In genomic region chr1:234735476-234735875, GRCh38 we compare ENCODE assay signal across 26 cellular contexts.
DNase-seq lines count a peak whose midpoint lies in the region; ATAC-seq and TF ChIP-seq lines count a peak whose summit lies in the region.
"Had no signal": no experiment of that assay in that cellular context is flagged by ENCODE, and none has a peak within 500 bp of the region (broad histone marks: within the 10 kb centered on the region; RNA-seq: fewer than 3 reads in every experiment).

No MANE protein-coding gene starts in this region.

- no peak overlapping the region for H4K5ac ChIP-seq in mesendoderm (ENCODE audit: low read length)

- POLR2A ChIA-PET in Caco-2 (lab: Charles Lee): no interaction called here

- H3K9ac ChIP-seq in mesenchymal stem cell (ENCODE audit: low read length): no peak overlapping the region
- no peak overlapping the region for H3K9ac ChIP-seq in mesendoderm (ENCODE audit: low read length)

- H3K27me3 ChIP-seq in Caco-2 (replicated peaks; ENCODE audit: control insufficient read depth, insufficient read depth, low read length) (no peaks in the 10 kb centered on the region), mesenchymal stem cell (ENCODE audit: control insufficient read depth in 1 of 2, insufficient read depth in 1 of 2, low read length in 2 of 2) (no peaks in the 10 kb centered on the region), sigmoid colon (no peaks in the 10 kb centered on the region), mesendoderm (ENCODE audit: insufficient read depth, low read length, poor library complexity) (no peaks in the 10 kb centered on the region)
- H3K27me3 ChIP-seq: foreskin keratinocyte, heart right ventricle, neutrophil, stomach, tibial nerve had no signal

- H3K14ac ChIP-seq in mesenchymal stem cell (ENCODE audit: low read length in 2 of 2): no peak overlapping the region

- no TSS peak for BruUV-seq in Caco-2 (replicated peaks; lab: Mats Ljungman, UMichigan)

- H3K4me2 ChIP-seq in mesenchymal stem cell (ENCODE audit: low read length, poor library complexity, severe bottlenecking) (no peak overlapping the region), mesendoderm (ENCODE audit: low read length) (no peak overlapping the region)

- H2AFZ ChIP-seq in mesenchymal stem cell (ENCODE audit: low read depth, low read length): no peak overlapping the region

- intact Hi-C loops in Caco-2 (cut with micrococcal nuclease; ENCODE audit: unreplicated experiment) (no loop called here), sigmoid colon (cut with DNase I) (no loop called here)

- H3K27ac ChIP-seq in mesenchymal stem cell (ENCODE audit: low read length, poor library complexity, severe bottlenecking) (no peak overlapping the region), sigmoid colon (no peak overlapping the region), mesendoderm (ENCODE audit: low read depth, low read length) (no peak overlapping the region)
- H3K27ac ChIP-seq: coronary artery, foreskin keratinocyte, heart right ventricle, lower lobe of right lung, neutrophil, stomach, tibial nerve had no signal

- TF ChIP-seq EP300 in sigmoid colon (IDR thresholded peaks at IDR 0.05): no peak

- H3K79me1 ChIP-seq in mesenchymal stem cell (replicated peaks; ENCODE audit: low read length, poor library complexity, severe bottlenecking) (no peaks in the 10 kb centered on the region), mesendoderm (ENCODE audit: low read length) (no peaks in the 10 kb centered on the region)

- no peaks in the 10 kb centered on the region for H3K9me3 Mint-ChIP-seq in Caco-2 (ENCODE audit: unreplicated experiment)
- no peaks in the 10 kb centered on the region for H3K9me3 Mint-ChIP-seq in activated T-helper 17 cell treated with anti-CD3 and anti-CD28 coated beads, Interleukin-2, amount 50 U/mL, for 72 hours
- H3K9me3 Mint-ChIP-seq: activated T-cell treated with anti-CD3 and anti-CD28 coated beads, Interleukin-2, amount 50 U/mL, for 24 hours; endodermal cell had no signal

- no peaks in the 10 kb centered on the region for H3K27me3 Mint-ChIP-seq in Caco-2 (ENCODE audit: insufficient read depth, unreplicated experiment)
- H3K27me3 Mint-ChIP-seq in activated T-helper 17 cell treated with anti-CD3 and anti-CD28 coated beads, Interleukin-2, amount 50 U/mL, for 72 hours: no peaks in the 10 kb centered on the region
- H3K27me3 Mint-ChIP-seq: activated T-cell treated with anti-CD3 and anti-CD28 coated beads, Interleukin-2, amount 50 U/mL, for 24 hours had no signal

- no peak overlapping the region for H2BK12ac ChIP-seq in mesenchymal stem cell (ENCODE audit: low read length in 2 of 2)

- no peak for TF ChIP-seq POLR2A in sigmoid colon (IDR thresholded peaks at IDR 0.05)

- DNase-seq in Caco-2: no peak
- no peak for DNase-seq in mesenchymal stem cell
- peak; percentile 32 for DNase-seq in sigmoid colon
- DNase-seq in NAMALWA (ENCODE audit: low spot score): no peak
- DNase-seq in stimulated activated CD4-positive, alpha-beta T cell treated with anti-CD3 and anti-CD28 coated beads, Interleukin-15, amount 100 ng/mL, for 24 hours: no peak
- DNase-seq in mesendoderm: no peak
- DNase-seq: activated naive CD4-positive, alpha-beta T cell; activated T-cell treated with anti-CD3 and anti-CD28 coated beads, Interleukin-2, amount 50 U/mL, for 24 hours; amniotic stem cell; C1 segment of cervical spinal cord; DMS79; foreskin keratinocyte; GDM1; heart right ventricle; kidney glomerular epithelial cell; lower lobe of right lung; NCI-H2029; NCI-H226; RPMI8226; stomach had no signal

- H4K8ac ChIP-seq in mesenchymal stem cell (ENCODE audit: low read length) (peak overlapping the region; percentile 2), mesendoderm (ENCODE audit: low read depth, low read length) (no peak overlapping the region)

- peaks cover 42% of the 10 kb centered on the region for H3K4me1 Mint-ChIP-seq in Caco-2 (ENCODE audit: low read depth, unreplicated experiment)
- peaks cover 24% of the 10 kb centered on the region for H3K4me1 Mint-ChIP-seq in activated T-helper 17 cell treated with anti-CD3 and anti-CD28 coated beads, Interleukin-2, amount 50 U/mL, for 72 hours

- H2BK120ac ChIP-seq in mesenchymal stem cell (ENCODE audit: low read depth, low read length) (no peak overlapping the region), mesendoderm (ENCODE audit: low read depth, low read length) (no peak overlapping the region)

- H3K23ac ChIP-seq in mesenchymal stem cell (ENCODE audit: low read length in 2 of 2): no peak overlapping the region
- H3K23ac ChIP-seq in mesendoderm (ENCODE audit: low read length): no peak overlapping the region

- H3K79me2 ChIP-seq in mesendoderm (ENCODE audit: control insufficient read depth, insufficient read depth, low read length): no peaks in the 10 kb centered on the region

- H4K91ac ChIP-seq in mesenchymal stem cell (ENCODE audit: low read length): no peak overlapping the region

- H3K9me3 ChIP-seq in Caco-2 (no peaks in the 10 kb centered on the region), mesenchymal stem cell (ENCODE audit: control insufficient read depth, low read length) (no peaks in the 10 kb centered on the region), sigmoid colon (no peaks in the 10 kb centered on the region)
- H3K9me3 ChIP-seq: heart right ventricle, lower lobe of right lung, neutrophil, stomach, tibial nerve had no signal

- 96% methylated on average over 14 of the region's 14 CpGs for WGBS in mesenchymal stem cell
- 95 to 97% methylated on average over 14 of the region's 14 CpGs for WGBS in sigmoid colon, 2 donors
- no CpG with 5 or more reads among the region's 14 CpGs for WGBS in mesendoderm (ENCODE audit: extremely low coverage, insufficient coverage, low lambda C conversion rate)

- H3K56ac ChIP-seq in mesendoderm (ENCODE audit: low read length): no peak overlapping the region

- H2BK15ac ChIP-seq in mesenchymal stem cell (ENCODE audit: low read depth, poor library complexity, severe bottlenecking) (no peak overlapping the region), mesendoderm (replicated peaks; ENCODE audit: low read depth) (no peak overlapping the region)

- H3K4ac ChIP-seq in mesenchymal stem cell (ENCODE audit: low read depth in 1 of 2, low read length in 2 of 2) (no peak overlapping the region), mesendoderm (ENCODE audit: low read depth, low read length) (no peak overlapping the region)

- no peak for TF ChIP-seq CTCF in Caco-2 (IDR thresholded peaks at IDR 0.05; ENCODE audit: insufficient read depth in 1 of 2, low read depth in 1 of 2, low read length in 1 of 2, severe bottlenecking in 1 of 2, unreplicated experiment in 1 of 2)
- TF ChIP-seq CTCF in sigmoid colon (IDR thresholded peaks at IDR 0.05): no peak

- H3K18ac ChIP-seq in mesenchymal stem cell (ENCODE audit: low read depth in 1 of 2, low read length in 2 of 2): no peak overlapping the region
- H3K18ac ChIP-seq in mesendoderm (ENCODE audit: low read length): no peak overlapping the region

- H3K36me3 Mint-ChIP-seq in Caco-2 (ENCODE audit: insufficient read depth, unreplicated experiment): no peaks in the 10 kb centered on the region
- no peaks in the 10 kb centered on the region for H3K36me3 Mint-ChIP-seq in activated T-helper 17 cell treated with anti-CD3 and anti-CD28 coated beads, Interleukin-2, amount 50 U/mL, for 72 hours (ENCODE audit: low read depth)

- no peak for ATAC-seq in activated T-helper 17 cell treated with anti-CD3 and anti-CD28 coated beads, Interleukin-2, amount 50 U/mL, for 72 hours (replicated peaks)
- ATAC-seq: esophagus mucosa, foreskin keratinocyte, heart right ventricle, lower lobe of right lung had no signal

- no peak overlapping the region for H2BK5ac ChIP-seq in mesenchymal stem cell (ENCODE audit: low read depth, low read length, poor library complexity, severe bottlenecking)
- H2BK5ac ChIP-seq in mesendoderm (ENCODE audit: low read length): no peak overlapping the region

- CTCF ChIA-PET in Caco-2 (lab: Charles Lee): interaction anchor here (0.8 to 1.4 kb wide), 2 partner anchors 10 to 124 kb away, joined by 3 read pairs; no protein-coding TSS in a partner anchor

- H3K4me1 ChIP-seq in Caco-2: peaks cover 10% of the 10 kb centered on the region
- peaks cover 6% of the 10 kb centered on the region for H3K4me1 ChIP-seq in mesenchymal stem cell (ENCODE audit: control insufficient read depth, insufficient read depth, low read depth, low read length)
- no peaks in the 10 kb centered on the region for H3K4me1 ChIP-seq in sigmoid colon
- no peaks in the 10 kb centered on the region for H3K4me1 ChIP-seq in mesendoderm (ENCODE audit: control insufficient read depth, low read depth, low read length)

- H3K36me3 ChIP-seq in Caco-2 (ENCODE audit: control insufficient read depth, insufficient read depth, low read length) (no peaks in the 10 kb centered on the region), mesenchymal stem cell (ENCODE audit: control insufficient read depth in 1 of 2, insufficient read depth in 2 of 2, low read depth in 1 of 2, low read length in 2 of 2) (no peaks in the 10 kb centered on the region), sigmoid colon (no peaks in the 10 kb centered on the region), mesendoderm (ENCODE audit: control insufficient read depth, insufficient read depth, low read length) (no peaks in the 10 kb centered on the region)
- H3K36me3 ChIP-seq: heart right ventricle, lower lobe of right lung, neutrophil, stomach, tibial nerve had no signal

- H3K4me3 ChIP-seq in Caco-2 (ENCODE audit: low read depth, low read length) (no peak overlapping the region), mesenchymal stem cell (ENCODE audit: insufficient read depth in 1 of 2, low read depth in 1 of 2, low read length in 2 of 2) (no peak overlapping the region), sigmoid colon (no peak overlapping the region), mesendoderm (ENCODE audit: low read length) (no peak overlapping the region)
- H3K4me3 ChIP-seq: coronary artery, heart right ventricle, lower lobe of right lung, stomach, tibial nerve had no signal

- peak overlapping the region; percentile 87 for H3K27ac Mint-ChIP-seq in Caco-2 (ENCODE audit: unreplicated experiment)
- H3K27ac Mint-ChIP-seq in activated T-helper 17 cell treated with anti-CD3 and anti-CD28 coated beads, Interleukin-2, amount 50 U/mL, for 72 hours: peak overlapping the region; percentile 16
- H3K27ac Mint-ChIP-seq: activated T-cell treated with anti-CD3 and anti-CD28 coated beads, Interleukin-2, amount 50 U/mL, for 24 hours; endodermal cell had no signal

- H3K4me3 Mint-ChIP-seq in Caco-2 (ENCODE audit: unreplicated experiment): no peak overlapping the region
- no peak overlapping the region for H3K4me3 Mint-ChIP-seq in activated T-helper 17 cell treated with anti-CD3 and anti-CD28 coated beads, Interleukin-2, amount 50 U/mL, for 72 hours
- H3K4me3 Mint-ChIP-seq: activated T-cell treated with anti-CD3 and anti-CD28 coated beads, Interleukin-2, amount 50 U/mL, for 24 hours; endodermal cell had no signal

- no peak overlapping the region for H2AK5ac ChIP-seq in mesenchymal stem cell (ENCODE audit: low read length, severe bottlenecking)
- no peak overlapping the region for H2AK5ac ChIP-seq in mesendoderm (ENCODE audit: low read length)
